7 cellular contexts compared by ENCODE assay signal in genomic region chr10:128047337-128047736, GRCh38.
A peak's percentile ranks its signal among the peaks of the same experiment; 100 is the strongest.
DNase-seq lines count a peak whose midpoint lies in the region; ATAC-seq, FAIRE-seq and TF ChIP-seq lines count a peak whose summit lies in the region.

No MANE protein-coding gene starts in this region.

- peak overlapping the region; percentile 61 for H3K9ac ChIP-seq in GM12878 (ENCODE audit: control insufficient read depth, insufficient read depth, low read length)

- POLR2A ChIA-PET in GM12878 (lab: Charles Lee): interaction anchor here (0.7 to 6.4 kb wide), 5 partner anchors 11 to 80 kb away, joined by 3 to 117 read pairs (median 4); no protein-coding TSS in a partner anchor

- H3K4me2 ChIP-seq in GM12878 (ENCODE audit: control insufficient read depth, insufficient read depth): peak overlapping the region; percentile 73

- WGBS in GM12878 (ENCODE audit: insufficient coverage, insufficient replicate concordance, low lambda C conversion rate, missing lambda C conversion rate): 1% methylated on average over 16 of the region's 16 CpGs

- peak overlapping the region; percentile 54 for H3K27ac ChIP-seq in GM12878 (ENCODE audit: control insufficient read depth, insufficient read depth)

- peaks cover 30% of the 10 kb centered on the region for H3K4me1 ChIP-seq in GM12878 (ENCODE audit: control insufficient read depth, insufficient read depth, low read length)

- peaks cover 2% of the 10 kb centered on the region in 2 experiments; a peak in 2 of 4 replicates for H3K36me3 ChIP-seq in GM12878 (ENCODE audit: control insufficient read depth in 2 of 2, insufficient read depth in 2 of 2, low read length in 1 of 2)

- no peaks in the 10 kb centered on the region for H3K9me3 ChIP-seq in GM12878 (replicated peaks; ENCODE audit: control insufficient read depth, insufficient read depth, low read length)

- peak overlapping the region; percentile 70 for H3K4me3 ChIP-seq in GM12878

- no peak for TF ChIP-seq EP300 in GM12878 (IDR thresholded peaks at IDR 0.05; ENCODE audit: borderline replicate concordance in 1 of 2, control insufficient read depth in 1 of 2, low read depth in 2 of 2, low read length in 2 of 2)

- intact Hi-C loops in GM12878 (cut with micrococcal nuclease; ENCODE audit: unreplicated experiment): loop anchor here (1.0 kb wide), 1 partner anchor 17 kb away; no protein-coding TSS in a partner anchor

- no peak for TF ChIP-seq CTCF in GM12878 (IDR thresholded peaks at IDR 0.05 in 2 of 3, conservative IDR thresholded peaks at IDR 0.05 in 1 of 3; ENCODE audit: control insufficient read depth in 2 of 3, extremely low read depth in 1 of 3, insufficient read depth in 1 of 3, low read depth in 3 of 3, low read length in 3 of 3)

- ATAC-seq in HG03342 (IDR thresholded peaks at IDR 0.05; ENCODE audit: unreplicated experiment) (peak; percentile 97), GM12878 (peak; percentile 99)

- peak; percentile 89 for TF ChIP-seq POLR2A in GM12878 (IDR thresholded peaks at IDR 0.05; ENCODE audit: low read depth, low read length)

- RAD21 ChIA-PET in GM12878 (lab: Charles Lee; ENCODE audit: unreplicated experiment): interaction anchor here (1.1 to 3.8 kb wide), 5 partner anchors 11 to 101 kb away, joined by 3 to 82 read pairs (median 11); no protein-coding TSS in a partner anchor

- peak; percentile 81 for FAIRE-seq in GM12878 (lab: Jason Lieb, UNC)

- H3K27me3 ChIP-seq in GM12878 (replicated peaks in 1 of 2; ENCODE audit: control insufficient read depth in 2 of 2, insufficient read depth in 2 of 2, low read length in 1 of 2): no peaks in the 10 kb centered on the region

- SMC1A ChIA-PET in GM12878 (lab: Charles Lee; ENCODE audit: uncharacterized antibody, unreplicated experiment): interaction anchor here (0.6 to 8.7 kb wide), 11 partner anchors 12 to 273 kb away, joined by 3 to 116 read pairs (median 4); no protein-coding TSS in a partner anchor

- DNase-seq in GM19238 (ENCODE audit: insufficient read length, low spot score) (peak; percentile 96), T-helper 22 cell (ENCODE audit: low read depth) (peak; percentile 77), GM12878 (ENCODE audit: low read depth, low spot score) (peak; percentile 63), left kidney (ENCODE audit: low read depth, low spot score) (peak; percentile 94), NCI-H1694 (lab: John Stamatoyannopoulos, UW) (no peak)
- DNase-seq in stimulated activated CD8-positive, alpha-beta memory T cell treated with anti-CD3 and anti-CD28 coated beads, Interleukin-12 subunit alpha, Interleukin-12 subunit beta, amount 100 ng/mL, for 1 hour (ENCODE audit: low read depth): peak; percentile 70

- peaks cover 7% of the 10 kb centered on the region for H3K79me2 ChIP-seq in GM12878 (ENCODE audit: control insufficient read depth, insufficient read depth, low read length)

- BruUV-seq in GM12878 (replicated peaks; lab: Mats Ljungman, UMichigan): no TSS peak

- CTCF ChIA-PET in GM12878 (lab: Yijun Ruan, JAX): interaction anchor here (1.1 to 5.9 kb wide), 8 partner anchors 12 to 102 kb away, joined by 3 to 52 read pairs (median 7); no protein-coding TSS in a partner anchor

- no peaks in the 10 kb centered on the region for H4K20me1 ChIP-seq in GM12878 (ENCODE audit: control insufficient read depth, insufficient read depth)

- in situ Hi-C loops in GM12878 (cut with MboI): no loop called here

- no peak for TF ChIP-seq RAD21 in GM12878 (IDR thresholded peaks at IDR 0.05; ENCODE audit: insufficient read depth, low read depth, low read length)

- peak overlapping the region; percentile 84 for H2AFZ ChIP-seq in GM12878 (ENCODE audit: control insufficient read depth, low read depth, low read length)

TF ChIP-seq in GM12878, 131 proteins besides CTCF, POLR2A, EP300 and RAD21 (continues in another document):
- TF ChIP-seq ZNF622 (IDR thresholded peaks at IDR 0.05) (no peak), HDGF (IDR thresholded peaks at IDR 0.05) (peak; percentile 88; the same call in 1 of the 2 replicates), CREB1 (IDR thresholded peaks at IDR 0.05; ENCODE audit: low read depth) (no peak), EED (IDR thresholded peaks at IDR 0.05; ENCODE audit: low read depth) (peak; percentile 34; the same call in 1 of the 2 replicates), RAD51 (IDR thresholded peaks at IDR 0.05) (no peak), LARP7 (IDR thresholded peaks at IDR 0.05) (no peak), TCF12 (IDR thresholded peaks at IDR 0.05; ENCODE audit: low read depth, low read length) (peak; percentile 55; the same call in 1 of the 2 replicates), POU2F2 (IDR thresholded peaks at IDR 0.05; ENCODE audit: borderline replicate concordance, low read depth, low read length) (0 out of 3 replicates have a peak, but pooled peaks have one; percentile 7), CHD4 (IDR thresholded peaks at IDR 0.05) (no peak), SMC3 (IDR thresholded peaks at IDR 0.05; ENCODE audit: borderline replicate concordance, low read length) (0 out of 2 replicates have a peak, but pooled peaks have one; percentile 4), IKZF1 (conservative IDR thresholded peaks at IDR 0.05) (peak; percentile 64), REST (IDR thresholded peaks at IDR 0.05; ENCODE audit: low read depth, low read length) (0 out of 2 replicates have a peak, but pooled peaks have one; percentile 31), CHD2 (IDR thresholded peaks at IDR 0.05; ENCODE audit: borderline replicate concordance, low read depth, low read length) (peak; percentile 47; the same call in 1 of the 2 replicates), EGR1 (IDR thresholded peaks at IDR 0.05; ENCODE audit: borderline replicate concordance in 1 of 2, low read depth in 2 of 2, low read length in 2 of 2) (no peak; a peak in 1 of 3 replicates), MXI1 (IDR thresholded peaks at IDR 0.05; ENCODE audit: low read depth, low read length) (peak; percentile 75), SIN3A (IDR thresholded peaks at IDR 0.05; ENCODE audit: low read depth, low read length) (peak; percentile 82), ETV6 (conservative IDR thresholded peaks at IDR 0.05 in 1 of 2, IDR thresholded peaks at IDR 0.05 in 1 of 2; ENCODE audit: borderline replicate concordance in 1 of 2, low read depth in 1 of 2) (peak in 1 of 2 experiments; percentile 66; a peak in 2 of 4 replicates), IRF4 (IDR thresholded peaks at IDR 0.05; ENCODE audit: low read depth, low read length) (peak; percentile 33; the same call in 1 of the 2 replicates), NR2C1 (IDR thresholded peaks at IDR 0.05) (no peak), SPI1 (IDR thresholded peaks at IDR 0.05; ENCODE audit: borderline replicate concordance, insufficient read depth, low read depth, low read length) (peak; percentile 70; the same call in 1 of the 2 replicates), BHLHE40 (IDR thresholded peaks at IDR 0.05; ENCODE audit: borderline replicate concordance in 1 of 2, low read depth in 2 of 2, low read length in 1 of 2) (peak in 1 of 2 experiments; percentile 41; a peak in 1 of 4 replicates), SKIL (IDR thresholded peaks at IDR 0.05; ENCODE audit: low read depth, poor library complexity, severe bottlenecking) (no peak), NBN (IDR thresholded peaks at IDR 0.05) (peak; percentile 70), JUNB (IDR thresholded peaks at IDR 0.05) (no peak), TARDBP (IDR thresholded peaks at IDR 0.05; ENCODE audit: borderline replicate concordance) (no peak), RCOR1 (conservative IDR thresholded peaks at IDR 0.05; ENCODE audit: low read depth, low read length) (peak; percentile 65; the same call in 1 of the 2 replicates), CREM (IDR thresholded peaks at IDR 0.05; ENCODE audit: low read depth) (0 out of 2 replicates have a peak, but pooled peaks have one; percentile 9)
